1 cellular context compared by ENCODE assay signal in the genomic region with DNA sequence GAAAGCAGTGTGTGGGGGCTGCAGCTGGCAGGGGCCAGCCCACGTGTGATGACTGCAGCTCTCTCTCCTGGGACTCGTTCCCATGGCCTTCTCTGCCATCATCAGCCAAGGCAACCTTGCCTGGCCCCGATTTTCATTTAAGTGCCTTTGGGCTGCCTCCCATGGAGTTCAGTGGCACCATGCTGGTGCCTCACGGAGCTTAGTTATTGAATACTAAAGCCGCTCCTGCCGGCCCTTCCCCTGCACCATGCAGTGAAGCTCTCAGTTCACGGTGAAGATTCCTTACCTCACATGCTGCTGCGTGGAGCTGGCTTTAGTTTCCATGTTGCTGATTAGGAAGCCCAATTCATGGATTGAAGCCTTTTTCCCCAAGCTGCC.
TF ChIP-seq lines count a peak whose summit lies in the region.

No MANE protein-coding gene starts in this region.

TF ChIP-seq in HEK293, 187 proteins besides CTCF, POLR2A, EP300 and RAD21 (continued from another document):
- no peak for TF ChIP-seq PRDM10 (tag by site-specific recombination; IDR thresholded peaks at IDR 0.05)
- TF ChIP-seq, protein P1, sequence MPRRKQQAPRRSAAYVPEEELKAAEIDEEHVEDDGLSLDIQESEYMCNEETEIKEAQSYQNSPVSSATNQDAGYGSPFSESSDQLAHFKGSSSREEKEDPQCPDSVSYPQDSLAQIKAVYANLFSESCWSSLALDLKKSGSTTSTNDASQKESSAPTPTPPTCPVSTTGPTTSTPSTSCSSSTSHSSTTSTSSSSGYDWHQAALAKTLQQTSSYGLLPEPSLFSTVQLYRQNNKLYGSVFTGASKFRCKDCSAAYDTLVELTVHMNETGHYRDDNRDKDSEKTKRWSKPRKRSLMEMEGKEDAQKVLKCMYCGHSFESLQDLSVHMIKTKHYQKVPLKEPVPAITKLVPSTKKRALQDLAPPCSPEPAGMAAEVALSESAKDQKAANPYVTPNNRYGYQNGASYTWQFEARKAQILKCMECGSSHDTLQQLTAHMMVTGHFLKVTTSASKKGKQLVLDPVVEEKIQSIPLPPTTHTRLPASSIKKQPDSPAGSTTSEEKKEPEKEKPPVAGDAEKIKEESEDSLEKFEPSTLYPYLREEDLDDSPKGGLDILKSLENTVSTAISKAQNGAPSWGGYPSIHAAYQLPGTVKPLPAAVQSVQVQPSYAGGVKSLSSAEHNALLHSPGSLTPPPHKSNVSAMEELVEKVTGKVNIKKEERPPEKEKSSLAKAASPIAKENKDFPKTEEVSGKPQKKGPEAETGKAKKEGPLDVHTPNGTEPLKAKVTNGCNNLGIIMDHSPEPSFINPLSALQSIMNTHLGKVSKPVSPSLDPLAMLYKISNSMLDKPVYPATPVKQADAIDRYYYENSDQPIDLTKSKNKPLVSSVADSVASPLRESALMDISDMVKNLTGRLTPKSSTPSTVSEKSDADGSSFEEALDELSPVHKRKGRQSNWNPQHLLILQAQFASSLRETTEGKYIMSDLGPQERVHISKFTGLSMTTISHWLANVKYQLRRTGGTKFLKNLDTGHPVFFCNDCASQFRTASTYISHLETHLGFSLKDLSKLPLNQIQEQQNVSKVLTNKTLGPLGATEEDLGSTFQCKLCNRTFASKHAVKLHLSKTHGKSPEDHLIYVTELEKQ (tag by site-specific recombination; IDR thresholded peaks at IDR 0.05; ENCODE audit: borderline replicate concordance): no peak
- TF ChIP-seq EGR2 (tag by site-specific recombination; IDR thresholded peaks at IDR 0.05; ENCODE audit: low read depth): 0 out of 2 replicates have a peak, but pooled peaks have one; percentile 16
- no peak for TF ChIP-seq ZNF48 (tag by site-specific recombination; IDR thresholded peaks at IDR 0.05)
